ENCODE assay signal across 1 cellular context in genomic region chr17:65560628-65561371, GRCh38.
TF ChIP-seq lines count a peak whose summit lies in the region.

No MANE protein-coding gene starts in this region.

TF ChIP-seq in HEK293, 187 proteins besides CTCF, POLR2A, EP300 and RAD21 (continued from another document and continues in another):
- no peak for TF ChIP-seq PRDM2 (tag by site-specific recombination; IDR thresholded peaks at IDR 0.05; ENCODE audit: borderline replicate concordance)
- TF ChIP-seq ZNF221 (tag by site-specific recombination; IDR thresholded peaks at IDR 0.05; ENCODE audit: borderline replicate concordance), result no peak
- TF ChIP-seq ZBTB26 (tag by site-specific recombination; optimal IDR thresholded peaks at IDR 0.05), result peak; percentile 49
- TF ChIP-seq ZNF335 (tag by site-specific recombination; conservative IDR thresholded peaks at IDR 0.05), result peak; percentile 35
- no peak for TF ChIP-seq ZNF76 (tag by site-specific recombination; IDR thresholded peaks at IDR 0.05; ENCODE audit: borderline replicate concordance, low read depth)
- TF ChIP-seq ZNF544 (tag by site-specific recombination; IDR thresholded peaks at IDR 0.05), result no peak
- no peak for TF ChIP-seq ZNF654 (tag by site-specific recombination; IDR thresholded peaks at IDR 0.05; ENCODE audit: low read depth)
- 0 out of 2 replicates have a peak, but pooled peaks have one; percentile 21 for TF ChIP-seq ZBTB8A (tag by site-specific recombination; IDR thresholded peaks at IDR 0.05)
- TF ChIP-seq ZNF19 (tag by site-specific recombination; IDR thresholded peaks at IDR 0.05; ENCODE audit: low read depth), result no peak
- TF ChIP-seq ZNF138 (tag by site-specific recombination; IDR thresholded peaks at IDR 0.05; ENCODE audit: borderline replicate concordance), result no peak
- TF ChIP-seq ZSCAN30 (tag by site-specific recombination; IDR thresholded peaks at IDR 0.05), result peak; percentile 75
- peak; percentile 65; the same call in 1 of the 2 replicates for TF ChIP-seq ZNF341 (tag by site-specific recombination; IDR thresholded peaks at IDR 0.05; ENCODE audit: low read depth)
- TF ChIP-seq ZNF624 (tag by site-specific recombination; IDR thresholded peaks at IDR 0.05), result no peak
- TF ChIP-seq SCRT2 (tag by site-specific recombination; IDR thresholded peaks at IDR 0.05), result no peak
- TF ChIP-seq ZNF843 (tag by site-specific recombination; IDR thresholded peaks at IDR 0.05), result no peak
- TF ChIP-seq MYNN (tag by site-specific recombination; IDR thresholded peaks at IDR 0.05; ENCODE audit: borderline replicate concordance), result no peak
- no peak for TF ChIP-seq KLF1 (tag by site-specific recombination; IDR thresholded peaks at IDR 0.05)
- TF ChIP-seq ZFP37 (tag by site-specific recombination; IDR thresholded peaks at IDR 0.05), result no peak
- no peak for TF ChIP-seq ZNF48 (tag by site-specific recombination; IDR thresholded peaks at IDR 0.05)
- no peak for TF ChIP-seq ZNF16 (tag by site-specific recombination; IDR thresholded peaks at IDR 0.05; ENCODE audit: low read depth)
- peak; percentile 41; the same call in 1 of the 2 replicates for TF ChIP-seq ZBTB20 (tag by site-specific recombination; IDR thresholded peaks at IDR 0.05)
- TF ChIP-seq KLF8 (tag by site-specific recombination; IDR thresholded peaks at IDR 0.05), result peak; percentile 64
- TF ChIP-seq ZNF830 (tag by site-specific recombination; IDR thresholded peaks at IDR 0.05; ENCODE audit: low read depth), result no peak
- no peak for TF ChIP-seq ZNF132 (tag by site-specific recombination; IDR thresholded peaks at IDR 0.05; ENCODE audit: borderline replicate concordance)
- TF ChIP-seq SP7 (tag by site-specific recombination; IDR thresholded peaks at IDR 0.05), result no peak
- TF ChIP-seq ZNF2 (tag by site-specific recombination; IDR thresholded peaks at IDR 0.05), result no peak
- TF ChIP-seq ZBTB49 (tag by site-specific recombination; IDR thresholded peaks at IDR 0.05; ENCODE audit: low read depth), result no peak
- no peak for TF ChIP-seq ZNF114 (tag by site-specific recombination; IDR thresholded peaks at IDR 0.05)
- no peak for TF ChIP-seq ZNF248 (tag by site-specific recombination; IDR thresholded peaks at IDR 0.05)
- TF ChIP-seq ZNF701 (tag by site-specific recombination; IDR thresholded peaks at IDR 0.05), result no peak
- no peak for TF ChIP-seq ZNF404 (tag by site-specific recombination; IDR thresholded peaks at IDR 0.05)
- no peak for TF ChIP-seq ATF2 (tag by site-specific recombination; IDR thresholded peaks at IDR 0.05; ENCODE audit: low read depth)
- TF ChIP-seq IKZF3 (tag by site-specific recombination; IDR thresholded peaks at IDR 0.05), result peak; percentile 89
- TF ChIP-seq MZF1 (tag by site-specific recombination; IDR thresholded peaks at IDR 0.05; ENCODE audit: borderline replicate concordance), result no peak
- no peak for TF ChIP-seq ZSCAN5A (tag by site-specific recombination; IDR thresholded peaks at IDR 0.05)
- no peak for TF ChIP-seq ZNF133 (tag by site-specific recombination; IDR thresholded peaks at IDR 0.05)
- TF ChIP-seq ZFP69B (tag by site-specific recombination; IDR thresholded peaks at IDR 0.05), result peak; percentile 74
- TF ChIP-seq TCF7L2 (IDR thresholded peaks at IDR 0.05; ENCODE audit: borderline replicate concordance, low read depth, low read length), result peak; percentile 99
- no peak for TF ChIP-seq ZNF239 (tag by site-specific recombination; IDR thresholded peaks at IDR 0.05)
- TF ChIP-seq ZNF623 (tag by site-specific recombination; IDR thresholded peaks at IDR 0.05), result no peak
- TF ChIP-seq ZNF157 (tag by site-specific recombination; IDR thresholded peaks at IDR 0.05), result no peak
- TF ChIP-seq ZNF645 (tag by site-specific recombination; IDR thresholded peaks at IDR 0.05), result no peak
- TF ChIP-seq ZNF660 (tag by site-specific recombination; IDR thresholded peaks at IDR 0.05), result no peak
- no peak for TF ChIP-seq REST (tag by site-specific recombination; IDR thresholded peaks at IDR 0.05)
- no peak for TF ChIP-seq ZNF664 (tag by site-specific recombination; IDR thresholded peaks at IDR 0.05)
- TF ChIP-seq KLF9 (tag by site-specific recombination; IDR thresholded peaks at IDR 0.05; ENCODE audit: low read depth), result 0 out of 2 replicates have a peak, but pooled peaks have one; percentile 12
- no peak for TF ChIP-seq ZSCAN18 (tag by site-specific recombination; IDR thresholded peaks at IDR 0.05)
- TF ChIP-seq SP2 (tag by site-specific recombination; IDR thresholded peaks at IDR 0.05), result no peak; the same call in 1 of the 2 replicates
- no peak for TF ChIP-seq ZNF366 (tag by site-specific recombination; conservative IDR thresholded peaks at IDR 0.05)
- peak; percentile 55; the same call in 1 of the 2 replicates for TF ChIP-seq SP3 (tag by site-specific recombination; IDR thresholded peaks at IDR 0.05)
